In genomic region chr17:57442401-57442823, GRCh38 we compare ENCODE assay signal across 12 cellular contexts.
A peak's percentile ranks its signal among the peaks of the same experiment; 100 is the strongest.
DNase-seq lines count a peak whose midpoint lies in the region; ATAC-seq, FAIRE-seq and TF ChIP-seq lines count a peak whose summit lies in the region.
"Had no signal": no experiment of that assay in that cellular context is flagged by ENCODE, and none has a peak within 500 bp of the region (broad histone marks: within the 10 kb centered on the region; RNA-seq: fewer than 3 reads in every experiment).

No MANE protein-coding gene starts in this region.

- intact Hi-C loops in activated T-helper 1 cell treated with anti-CD3 and anti-CD28 coated beads, Interleukin-12 subunit alpha, Interleukin-12 subunit beta, Interleukin-2, Interleukin-4 antibody, amounts not matched to agents 30 ng/mL and 10 ng/mL and 1 ng/mL, durations not matched to agents 14 hours and 24 hours and 36 hours (cut with micrococcal nuclease) = loop anchor here (5.0 to 10.0 kb wide), 5 partner anchors 65 to 610 kb away; partner anchors contain the start of genes C17orf67 and DGKE
- intact Hi-C loops in testis (cut with DNase I; ENCODE audit: low total_unique reads) (no loop called here), mucosa of descending colon (cut with DNase I, micrococcal nuclease) (no loop called here)

- CTCF ChIA-PET in activated naive CD4-positive, alpha-beta T cell treated with anti-CD3 and anti-CD28 coated beads, Interleukin-2, amount 10 ng/mL, durations not matched to agents 7 days and 5 days (lab: Charles Lee) = interaction anchor here (2.9 to 3.8 kb wide), 3 partner anchors 8 to 199 kb away, joined by 14 to 80 read pairs (median 25); no protein-coding TSS in a partner anchor

- no peaks in the 10 kb centered on the region for H3K9me3 Mint-ChIP-seq in activated naive CD4-positive, alpha-beta T cell treated with anti-CD3 and anti-CD28 coated beads, Interleukin-2, amount 50 U/mL, for 24 hours
- H3K9me3 Mint-ChIP-seq in activated naive CD4-positive, alpha-beta T cell treated with anti-CD3 and anti-CD28 coated beads, Interleukin-2, amount 10 ng/mL, durations not matched to agents 7 days and 5 days = no peaks in the 10 kb centered on the region
- no peaks in the 10 kb centered on the region for H3K9me3 Mint-ChIP-seq in activated T-helper 1 cell treated with anti-CD3 and anti-CD28 coated beads, Interleukin-12 subunit alpha, Interleukin-12 subunit beta, Interleukin-2, Interleukin-4 antibody, amounts not matched to agents 30 ng/mL and 10 ng/mL and 1 ng/mL, durations not matched to agents 14 hours and 24 hours and 36 hours

- H3K9me3 ChIP-seq in keratinocyte (ENCODE audit: control insufficient read depth, low read depth, low read length) (peaks cover 3% of the 10 kb centered on the region), testis (no peaks in the 10 kb centered on the region), mucosa of descending colon (no peaks in the 10 kb centered on the region)
- H3K9me3 ChIP-seq: colonic mucosa, pancreas had no signal

- H3K27ac ChIP-seq in keratinocyte (ENCODE audit: control insufficient read depth, insufficient read depth, low read length) = no peak overlapping the region
- peak overlapping the region; percentile 40 to 63 for H3K27ac ChIP-seq in testis
- H3K27ac ChIP-seq: colonic mucosa had no signal

- WGBS in testis, 2 donors = 51 to 71% methylated on average over 9 of the region's 9 CpGs

- no peaks in the 10 kb centered on the region for H4K20me1 ChIP-seq in keratinocyte (ENCODE audit: control insufficient read depth, extremely low read depth, insufficient read depth, low read length)

- peak overlapping the region; percentile 97 for H3K27ac Mint-ChIP-seq in activated naive CD4-positive, alpha-beta T cell treated with anti-CD3 and anti-CD28 coated beads, Interleukin-2, amount 50 U/mL, for 24 hours
- H3K27ac Mint-ChIP-seq in activated naive CD4-positive, alpha-beta T cell treated with anti-CD3 and anti-CD28 coated beads, Interleukin-2, amount 10 ng/mL, durations not matched to agents 7 days and 5 days = no peak overlapping the region
- H3K27ac Mint-ChIP-seq in activated T-helper 1 cell treated with anti-CD3 and anti-CD28 coated beads, Interleukin-12 subunit alpha, Interleukin-12 subunit beta, Interleukin-2, Interleukin-4 antibody, amounts not matched to agents 30 ng/mL and 10 ng/mL and 1 ng/mL, durations not matched to agents 14 hours and 24 hours and 36 hours = peak overlapping the region; percentile 98

- H3K4me3 ChIP-seq in keratinocyte (ENCODE audit: control insufficient read depth in 2 of 3, extremely low read depth in 1 of 3, insufficient read depth in 2 of 3, low read depth in 1 of 3, low read length in 3 of 3) (no peak overlapping the region), testis (no peak overlapping the region), mucosa of descending colon (no peak overlapping the region)
- H3K4me3 ChIP-seq: colonic mucosa, pancreas had no signal

- no peak for TF ChIP-seq CTCF in keratinocyte (optimal IDR thresholded peaks at IDR 0.05 in 1 of 3, IDR thresholded peaks at IDR 0.05 in 1 of 3, conservative IDR thresholded peaks at IDR 0.05 in 1 of 3; ENCODE audit: extremely low read depth in 1 of 3, insufficient read depth in 2 of 3, low read length in 3 of 3)
- TF ChIP-seq CTCF in testis (IDR thresholded peaks at IDR 0.05) = no peak
- TF ChIP-seq CTCF in mucosa of descending colon (IDR thresholded peaks at IDR 0.05) = no peak

- no peaks in the 10 kb centered on the region for H3K9me1 ChIP-seq in keratinocyte (ENCODE audit: control insufficient read depth, extremely low read depth, insufficient read depth, low read length)

- H3K4me2 ChIP-seq in keratinocyte (ENCODE audit: control insufficient read depth, extremely low read depth, insufficient read depth, low read depth, low read length) = no peak overlapping the region

- FAIRE-seq in keratinocyte (lab: Jason Lieb, UNC) = no peak
- FAIRE-seq: GM18507, pancreas, RCC 7860 had no signal

- dilution Hi-C loops in keratinocyte (cut with MboI; ENCODE audit: extremely low pct_ligation_motif_present, low sequenced_read_pairs) = no loop called here

- no peak for ATAC-seq in mucosa of descending colon

- DNase-seq in activated naive CD4-positive, alpha-beta T cell treated with anti-CD3 and anti-CD28 coated beads, Interleukin-2, amount 10 ng/mL, durations not matched to agents 7 days and 5 days = no peak
- DNase-seq in activated T-helper 1 cell treated with anti-CD3 and anti-CD28 coated beads, Interleukin-12 subunit alpha, Interleukin-12 subunit beta, Interleukin-2, Interleukin-4 antibody, amounts not matched to agents 30 ng/mL and 10 ng/mL and 1 ng/mL, durations not matched to agents 14 hours and 24 hours and 36 hours (ENCODE audit: low spot score) = no peak
- DNase-seq in keratinocyte (ENCODE audit: low read depth, low spot score) (no peak), testis (no peak), NCI-H2171 (lab: John Stamatoyannopoulos, UW) (no peak), ecto neural progenitor cell (ENCODE audit: low spot score) (no peak), mucosa of descending colon (no peak)
- DNase-seq: colonic mucosa, pancreas had no signal

- H3K27me3 Mint-ChIP-seq in activated naive CD4-positive, alpha-beta T cell treated with anti-CD3 and anti-CD28 coated beads, Interleukin-2, amount 50 U/mL, for 24 hours = no peaks in the 10 kb centered on the region
- no peaks in the 10 kb centered on the region for H3K27me3 Mint-ChIP-seq in activated naive CD4-positive, alpha-beta T cell treated with anti-CD3 and anti-CD28 coated beads, Interleukin-2, amount 10 ng/mL, durations not matched to agents 7 days and 5 days
- H3K27me3 Mint-ChIP-seq in activated T-helper 1 cell treated with anti-CD3 and anti-CD28 coated beads, Interleukin-12 subunit alpha, Interleukin-12 subunit beta, Interleukin-2, Interleukin-4 antibody, amounts not matched to agents 30 ng/mL and 10 ng/mL and 1 ng/mL, durations not matched to agents 14 hours and 24 hours and 36 hours (ENCODE audit: insufficient read depth) = peaks cover 2% of the 10 kb centered on the region

- H3K9ac ChIP-seq in keratinocyte (ENCODE audit: control insufficient read depth, extremely low read depth, insufficient read depth, low read length) = peak overlapping the region; percentile 64

- H3K4me3 Mint-ChIP-seq in activated naive CD4-positive, alpha-beta T cell treated with anti-CD3 and anti-CD28 coated beads, Interleukin-2, amount 50 U/mL, for 24 hours = no peak overlapping the region
- H3K4me3 Mint-ChIP-seq in activated naive CD4-positive, alpha-beta T cell treated with anti-CD3 and anti-CD28 coated beads, Interleukin-2, amount 10 ng/mL, durations not matched to agents 7 days and 5 days = no peak overlapping the region
- H3K4me3 Mint-ChIP-seq in activated T-helper 1 cell treated with anti-CD3 and anti-CD28 coated beads, Interleukin-12 subunit alpha, Interleukin-12 subunit beta, Interleukin-2, Interleukin-4 antibody, amounts not matched to agents 30 ng/mL and 10 ng/mL and 1 ng/mL, durations not matched to agents 14 hours and 24 hours and 36 hours = peak overlapping the region; percentile 58

- H3K4me1 ChIP-seq in keratinocyte (ENCODE audit: control insufficient read depth, extremely low read depth, insufficient read depth, low read length) (peaks cover 32% of the 10 kb centered on the region), testis (peaks cover 35% of the 10 kb centered on the region), mucosa of descending colon (ENCODE audit: low read depth) (peaks cover 13% of the 10 kb centered on the region)
- H3K4me1 ChIP-seq: pancreas had no signal

- no peak overlapping the region for H2AFZ ChIP-seq in keratinocyte (ENCODE audit: control insufficient read depth, low read length)

- H3K36me3 ChIP-seq in keratinocyte (ENCODE audit: control insufficient read depth in 2 of 2, extremely low read depth in 1 of 2, insufficient read depth in 2 of 2, low read length in 2 of 2) = no peaks in the 10 kb centered on the region
- no peaks in the 10 kb centered on the region for H3K36me3 ChIP-seq in testis (ENCODE audit: low read depth, missing control alignments)
- no peaks in the 10 kb centered on the region for H3K36me3 ChIP-seq in mucosa of descending colon (ENCODE audit: low read depth)
- H3K36me3 ChIP-seq: colonic mucosa, pancreas had no signal

- H3K4me1 Mint-ChIP-seq in activated naive CD4-positive, alpha-beta T cell treated with anti-CD3 and anti-CD28 coated beads, Interleukin-2, amount 50 U/mL, for 24 hours = peaks cover 74% of the 10 kb centered on the region
- peaks cover 54% of the 10 kb centered on the region for H3K4me1 Mint-ChIP-seq in activated naive CD4-positive, alpha-beta T cell treated with anti-CD3 and anti-CD28 coated beads, Interleukin-2, amount 10 ng/mL, durations not matched to agents 7 days and 5 days
- peaks cover 87% of the 10 kb centered on the region for H3K4me1 Mint-ChIP-seq in activated T-helper 1 cell treated with anti-CD3 and anti-CD28 coated beads, Interleukin-12 subunit alpha, Interleukin-12 subunit beta, Interleukin-2, Interleukin-4 antibody, amounts not matched to agents 30 ng/mL and 10 ng/mL and 1 ng/mL, durations not matched to agents 14 hours and 24 hours and 36 hours (ENCODE audit: low read depth)

- no peaks in the 10 kb centered on the region for H3K27me3 ChIP-seq in keratinocyte (ENCODE audit: control insufficient read depth, extremely low read depth, insufficient read depth, low read length)
- H3K27me3 ChIP-seq in testis = no peaks in the 10 kb centered on the region
- H3K27me3 ChIP-seq: colonic mucosa, pancreas had no signal

- H3K79me2 ChIP-seq in keratinocyte (ENCODE audit: control insufficient read depth, insufficient read depth, low read length) = no peaks in the 10 kb centered on the region

- H3K36me3 Mint-ChIP-seq in activated naive CD4-positive, alpha-beta T cell treated with anti-CD3 and anti-CD28 coated beads, Interleukin-2, amount 50 U/mL, for 24 hours = peaks cover 7% of the 10 kb centered on the region
- H3K36me3 Mint-ChIP-seq in activated naive CD4-positive, alpha-beta T cell treated with anti-CD3 and anti-CD28 coated beads, Interleukin-2, amount 10 ng/mL, durations not matched to agents 7 days and 5 days = peaks cover 6% of the 10 kb centered on the region
- H3K36me3 Mint-ChIP-seq in activated T-helper 1 cell treated with anti-CD3 and anti-CD28 coated beads, Interleukin-12 subunit alpha, Interleukin-12 subunit beta, Interleukin-2, Interleukin-4 antibody, amounts not matched to agents 30 ng/mL and 10 ng/mL and 1 ng/mL, durations not matched to agents 14 hours and 24 hours and 36 hours (ENCODE audit: low read depth) = peaks cover 23% of the 10 kb centered on the region

- TF ChIP-seq POLR2A in testis (IDR thresholded peaks at IDR 0.05) = no peak
